Comparison of ENCODE assay signal across 9 cellular contexts in genomic region chrX:103687073-103687695, GRCh38. TPM values are rescaled to one million over a fixed set of nuclear protein-coding genes. Genes with fewer than 3 reads are reported as not detected.
DNase-seq lines count a peak whose midpoint lies in the region; ATAC-seq, FAIRE-seq and TF ChIP-seq lines count a peak whose summit lies in the region.
"Had no signal": no experiment of that assay in that cellular context is flagged by ENCODE, and none has a peak within 500 bp of the region (broad histone marks: within the 10 kb centered on the region; RNA-seq: fewer than 3 reads in every experiment).

No MANE protein-coding gene starts in this region.

- H3K4me3 Mint-ChIP-seq in CD14-positive monocyte = no peak overlapping the region
- H3K4me3 Mint-ChIP-seq: activated naive CD4-positive, alpha-beta T cell treated with anti-CD3 and anti-CD28 coated beads, Interleukin-2, amount 50 U/mL, for 24 hours had no signal

- no peak for FAIRE-seq in endothelial cell of umbilical vein (lab: Jason Lieb, UNC)

- H3K9ac ChIP-seq in endothelial cell of umbilical vein (replicated peaks; ENCODE audit: extremely low read depth, insufficient read depth, low read length) = peak overlapping the region; percentile 99

- H3K9me3 Mint-ChIP-seq in CD14-positive monocyte = no peaks in the 10 kb centered on the region
- H3K9me3 Mint-ChIP-seq: activated naive CD4-positive, alpha-beta T cell treated with anti-CD3 and anti-CD28 coated beads, Interleukin-2, amount 50 U/mL, for 24 hours had no signal

- H3K27me3 ChIP-seq in endothelial cell of umbilical vein (ENCODE audit: control insufficient read depth in 2 of 2, insufficient read depth in 2 of 2, low read length in 2 of 2) = no peaks in the 10 kb centered on the region

- H3K4me1 Mint-ChIP-seq in CD14-positive monocyte = peaks cover 3% of the 10 kb centered on the region

- H3K27ac Mint-ChIP-seq in CD14-positive monocyte = no peak overlapping the region
- H3K27ac Mint-ChIP-seq: activated naive CD4-positive, alpha-beta T cell treated with anti-CD3 and anti-CD28 coated beads, Interleukin-2, amount 50 U/mL, for 24 hours had no signal

- H3K27ac ChIP-seq in endothelial cell of umbilical vein (ENCODE audit: insufficient read depth, low read depth, low read length) = peak overlapping the region; percentile 98

- peak overlapping the region; percentile 53 for H2AFZ ChIP-seq in endothelial cell of umbilical vein (ENCODE audit: low read depth, low read length)

- ATAC-seq in GM19328 (IDR thresholded peaks at IDR 0.05; ENCODE audit: unreplicated experiment) (peak; percentile 38), HG03442 (IDR thresholded peaks at IDR 0.05; ENCODE audit: unreplicated experiment) (peak; percentile 41), mucosa of descending colon (peak; percentile 84)

- no peaks in the 10 kb centered on the region for H3K9me1 ChIP-seq in endothelial cell of umbilical vein (replicated peaks; ENCODE audit: control insufficient read depth, extremely low read depth, insufficient read depth, low read length)

- peak overlapping the region; percentile 54 to 97 (median 85) for H3K4me3 ChIP-seq in endothelial cell of umbilical vein (replicated peaks in 1 of 3; ENCODE audit: insufficient read depth in 1 of 3, low read depth in 1 of 3, low read length in 3 of 3)
- peak overlapping the region; percentile 11 for H3K4me3 ChIP-seq in mucosa of descending colon

- H3K4me1 ChIP-seq in endothelial cell of umbilical vein (ENCODE audit: control insufficient read depth, extremely low read depth, insufficient read depth, low read length) (peaks cover 20% of the 10 kb centered on the region), mucosa of descending colon (ENCODE audit: low read depth) (no peaks in the 10 kb centered on the region)

- CTCF ChIA-PET in endothelial cell of umbilical vein (lab: Charles Lee) = interaction anchor here (0.6 kb wide), 1 partner anchor 57 kb away, joined by 3 read pairs; no protein-coding TSS in a partner anchor

- H3K36me3 Mint-ChIP-seq in CD14-positive monocyte = peaks cover 14 to 18% of the 10 kb centered on the region in 2 donors

- dilution Hi-C loops in endothelial cell of umbilical vein (cut with MboI; ENCODE audit: extremely low pct_ligation_motif_present, low sequenced_read_pairs) = no loop called here

- intact Hi-C loops in CD14-positive monocyte (cut with micrococcal nuclease) = loop anchor here in 1 of 2 donors (5.0 kb wide), 1 partner anchor 470 kb away; the partner anchor contains the start of gene SLC25A53
- intact Hi-C loops in endothelial cell of umbilical vein (cut with micrococcal nuclease) = loop anchor here (1.0 to 5.0 kb wide), 4 partner anchors 102 to 425 kb away; partner anchors contain the start of genes TCEAL4 and ZCCHC18
- intact Hi-C loops in mucosa of descending colon (cut with DNase I, micrococcal nuclease) = no loop called here

- H3K79me2 ChIP-seq in endothelial cell of umbilical vein (ENCODE audit: control insufficient read depth, insufficient read depth, low read length) = peaks cover 28% of the 10 kb centered on the region

- POLR2A ChIA-PET in endothelial cell of umbilical vein (lab: Charles Lee) = interaction anchor here (0.7 kb wide), 4 partner anchors 8 to 1709 kb away, joined by 3 to 7 read pairs (median 4); partner anchors contain the start of gene TCEAL3

- no peaks in the 10 kb centered on the region for H4K20me1 ChIP-seq in endothelial cell of umbilical vein (replicated peaks; ENCODE audit: control insufficient read depth, extremely low read depth, insufficient read depth, low read length)

- TF ChIP-seq CTCF in CD14-positive monocyte (IDR thresholded peaks at IDR 0.05) (peak; percentile 34), endothelial cell of umbilical vein (IDR thresholded peaks at IDR 0.05; ENCODE audit: extremely low read depth in 1 of 2, insufficient read depth in 1 of 2, low read depth in 1 of 2, low read length in 2 of 2) (peak in 1 of 2 donors; percentile 54), mucosa of descending colon (IDR thresholded peaks at IDR 0.05) (peak; percentile 25)

- peak; percentile 42 for TF ChIP-seq POLR2A in endothelial cell of umbilical vein (IDR thresholded peaks at IDR 0.05; ENCODE audit: low read depth, low read length)

- H3K4me2 ChIP-seq in endothelial cell of umbilical vein (ENCODE audit: insufficient read depth, low read length) = peak overlapping the region; percentile 81

- peak; percentile 80 for DNase-seq in CD14-positive monocyte (ENCODE audit: low spot score)
- peak; percentile 88 for DNase-seq in NCI-H748 (lab: John Stamatoyannopoulos, UW; ENCODE audit: unreplicated experiment)
- DNase-seq in activated CD8-positive, alpha-beta memory T cell treated with anti-CD3 and anti-CD28 coated beads for 4 hours (ENCODE audit: low read depth in 2 of 2) = peak; percentile 77 to 79
- DNase-seq in endothelial cell of umbilical vein (ENCODE audit: low read depth, low spot score) = no peak
- DNase-seq in mucosa of descending colon = peak; percentile 89 to 92 (median 90)
- peak; percentile 68 to 82 for DNase-seq in stimulated activated CD8-positive, alpha-beta memory T cell treated with anti-CD3 and anti-CD28 coated beads, Interleukin-2, amount 100 ng/mL, for 48 hours (ENCODE audit: low read depth in 2 of 2)

- H3K27me3 Mint-ChIP-seq in CD14-positive monocyte (ENCODE audit: low read depth in 3 of 3) = peaks cover 0 to 2% (median 0%) of the 10 kb centered on the region in 3 donors
- H3K27me3 Mint-ChIP-seq: activated naive CD4-positive, alpha-beta T cell treated with anti-CD3 and anti-CD28 coated beads, Interleukin-2, amount 50 U/mL, for 24 hours had no signal

- BruUV-seq in endothelial cell of umbilical vein (replicated peaks; lab: Mats Ljungman, UMichigan) = no TSS peak

- no peaks in the 10 kb centered on the region for H3K9me3 ChIP-seq in endothelial cell of umbilical vein (replicated peaks; ENCODE audit: control insufficient read depth, insufficient read depth, low read length)
- no peaks in the 10 kb centered on the region for H3K9me3 ChIP-seq in mucosa of descending colon

- H3K36me3 ChIP-seq in endothelial cell of umbilical vein (ENCODE audit: control insufficient read depth in 2 of 2, extremely low read depth in 1 of 2, insufficient read depth in 2 of 2, low read length in 2 of 2) (peaks cover 0 to 12% of the 10 kb centered on the region in 2 experiments), mucosa of descending colon (ENCODE audit: low read depth) (no peaks in the 10 kb centered on the region)

TF ChIP-seq in endothelial cell of umbilical vein, 7 proteins besides CTCF, POLR2A, EP300 and RAD21:
- TF ChIP-seq JUN (IDR thresholded peaks at IDR 0.05; ENCODE audit: borderline replicate concordance, insufficient read depth, insufficient read length, low read depth) (no peak), MYC (IDR thresholded peaks at IDR 0.05; ENCODE audit: low read depth, low read length) (no peak), POLR2AphosphoS5 (IDR thresholded peaks at IDR 0.05; ENCODE audit: insufficient read depth, low read depth, low read length) (no peak), EZH2 (IDR thresholded peaks at IDR 0.05; ENCODE audit: borderline replicate concordance, low read depth, low read length, severe bottlenecking) (no peak), FOS (IDR thresholded peaks at IDR 0.05; ENCODE audit: borderline replicate concordance, insufficient read depth, low read length) (no peak), MAX (IDR thresholded peaks at IDR 0.05; ENCODE audit: insufficient read depth, insufficient read length) (peak; percentile 22), GATA2 (IDR thresholded peaks at IDR 0.05; ENCODE audit: insufficient read depth, insufficient read length, low read depth, low read length) (no peak)

RNA-seq across cellular contexts. Expression of gene MORF4L2, which starts 0.7 kb away (rescaled TPM):
- 10 to 100 TPM; 83.5 to 83.9 TPM for polyA plus RNA-seq in CD14-positive monocyte
- 414 and 445 TPM in 2 replicates for total RNA-seq in endothelial cell of umbilical vein
- 208 and 331 TPM in 2 replicates for polyA plus RNA-seq in endothelial cell of umbilical vein
- 444 and 471 TPM in 2 replicates for polyA plus RNA-seq in endothelial cell of umbilical vein (2011; cell fraction: cytosol; rRNA removed)
- 315 and 479 TPM in 2 replicates for polyA plus RNA-seq in endothelial cell of umbilical vein (2011; cell fraction: nucleus; rRNA removed)
- 497 and 598 TPM in 2 replicates for polyA plus RNA-seq in endothelial cell of umbilical vein (2012)
- 191 and 193 TPM in 2 replicates for polyA minus RNA-seq in endothelial cell of umbilical vein
- polyA minus RNA-seq in endothelial cell of umbilical vein (2011; cell fraction: cytosol; rRNA and poly(A)+ RNA removed) = 103 TPM
- 91.8 and 122 TPM in 2 replicates for polyA minus RNA-seq in endothelial cell of umbilical vein (2011; cell fraction: nucleus; rRNA and poly(A)+ RNA removed)
- total RNA-seq in mucosa of descending colon = 100 to 1,000 TPM; 140 to 183 (median 181) TPM

RNA-seq across cellular contexts. Expression of gene TMEM31, which starts 23.5 kb away (rescaled TPM):
- polyA plus RNA-seq in CD14-positive monocyte (not detected), endothelial cell of umbilical vein (0.19 TPM in 1 of 2 replicates, not detected in the other)
- total RNA-seq in endothelial cell of umbilical vein (not detected in 2 replicates), mucosa of descending colon (under 1 TPM in 1 of 3 donors, not detected in 2; 0.43 TPM)
- not detected in 2 replicates for polyA plus RNA-seq in endothelial cell of umbilical vein (2011; cell fraction: cytosol; rRNA removed)
- polyA plus RNA-seq in endothelial cell of umbilical vein (2011; cell fraction: nucleus; rRNA removed) = not detected in 2 replicates
- not detected in 2 replicates for polyA plus RNA-seq in endothelial cell of umbilical vein (2012)
- not detected in 2 replicates for polyA minus RNA-seq in endothelial cell of umbilical vein
- not detected for polyA minus RNA-seq in endothelial cell of umbilical vein (2011; cell fraction: cytosol; rRNA and poly(A)+ RNA removed)
- polyA minus RNA-seq in endothelial cell of umbilical vein (2011; cell fraction: nucleus; rRNA and poly(A)+ RNA removed) = not detected in 2 replicates

RNA-seq across cellular contexts. Expression of gene TCEAL1, which starts 58.4 kb away (rescaled TPM):
- 10 to 100 TPM in 1 of 2 donors, 1 to 10 TPM in 1; 5.5 to 11.4 TPM for polyA plus RNA-seq in CD14-positive monocyte
- 14.6 and 18.5 TPM in 2 replicates for total RNA-seq in endothelial cell of umbilical vein
- 12.8 and 18.6 TPM in 2 replicates for polyA plus RNA-seq in endothelial cell of umbilical vein
- 27.8 and 28.0 TPM in 2 replicates for polyA plus RNA-seq in endothelial cell of umbilical vein (2011; cell fraction: cytosol; rRNA removed)
- polyA plus RNA-seq in endothelial cell of umbilical vein (2011; cell fraction: nucleus; rRNA removed) = 19.5 and 25.9 TPM in 2 replicates
- polyA plus RNA-seq in endothelial cell of umbilical vein (2012) = 14.8 and 20.1 TPM in 2 replicates
- 5.7 and 8.6 TPM in 2 replicates for polyA minus RNA-seq in endothelial cell of umbilical vein
- polyA minus RNA-seq in endothelial cell of umbilical vein (2011; cell fraction: cytosol; rRNA and poly(A)+ RNA removed) = 7.0 TPM
- 2.9 and 3.2 TPM in 2 replicates for polyA minus RNA-seq in endothelial cell of umbilical vein (2011; cell fraction: nucleus; rRNA and poly(A)+ RNA removed)
- 10 to 100 TPM in 2 of 3 donors, 1 to 10 TPM in 1; 7.2 to 44.0 (median 19.3) TPM for total RNA-seq in mucosa of descending colon
